8 cellular contexts compared by ENCODE assay signal in the genomic region with DNA sequence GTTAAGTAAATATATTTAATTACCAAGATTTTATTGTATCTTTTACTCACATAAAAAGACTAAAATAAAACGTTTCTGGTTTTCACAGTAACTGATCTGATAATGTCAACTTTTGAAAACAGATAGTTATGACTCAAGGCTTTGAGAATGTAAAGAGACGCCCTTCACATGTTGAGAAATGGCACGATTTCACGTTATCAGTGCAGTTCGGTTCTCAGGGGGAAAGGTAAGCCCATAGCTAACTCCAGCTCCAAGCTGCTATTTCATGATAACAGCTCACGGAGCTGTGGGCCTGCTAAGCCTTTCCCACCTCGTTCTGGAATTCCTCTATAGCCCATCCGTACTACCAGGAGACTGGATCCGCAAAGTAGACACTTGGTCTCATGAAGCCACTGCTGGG.
DNase-seq lines count a peak whose midpoint lies in the region; ATAC-seq, FAIRE-seq and TF ChIP-seq lines count a peak whose summit lies in the region.
"Not testable (repeated sequence)": the region's sequence is repeated elsewhere in the genome, so short reads cannot be mapped to it uniquely, and the experiment has no call there.

No MANE protein-coding gene starts in this region.

- not testable (repeated sequence) for H3K9me3 Mint-ChIP-seq in GM23338, WTC11, endodermal cell

- dilution Hi-C loops in keratinocyte (cut with MboI; ENCODE audit: extremely low pct_ligation_motif_present, low sequenced_read_pairs) = not testable (repeated sequence)

- not testable (repeated sequence) for H3F3A ChIP-seq in GM23338 (replicated peaks; ENCODE audit: low read depth)

- CTCF ChIA-PET in WTC11 (lab: Charles Lee) = not testable (repeated sequence)

- not testable (repeated sequence) for H3K4me3 Mint-ChIP-seq in GM23338, WTC11
- H3K4me3 Mint-ChIP-seq in endodermal cell = peak overlapping the region; percentile 13

- not testable (repeated sequence) for H3K36me3 Mint-ChIP-seq in GM23338 (ENCODE audit: low read depth); WTC11; endodermal cell (ENCODE audit: low read depth)

- not testable (repeated sequence) for H3K27me3 Mint-ChIP-seq in GM23338 (ENCODE audit: insufficient read depth, low read depth, poor library complexity); WTC11 (ENCODE audit: low read depth); endodermal cell (ENCODE audit: insufficient read depth)

- not testable (repeated sequence) for H2AFZ ChIP-seq in GM23338; keratinocyte (ENCODE audit: control insufficient read depth, low read length)

- H3K27ac ChIP-seq in GM23338 (ENCODE audit: low read depth); endodermal cell (ENCODE audit: low read depth, low read length); keratinocyte (ENCODE audit: control insufficient read depth, insufficient read depth, low read length): not testable (repeated sequence)

- not testable (repeated sequence) for H3K79me2 ChIP-seq in GM23338 (replicated peaks; ENCODE audit: insufficient read depth); keratinocyte (ENCODE audit: control insufficient read depth, insufficient read depth, low read length)

- not testable (repeated sequence) for H4K20me1 ChIP-seq in GM23338 (replicated peaks; ENCODE audit: insufficient read depth); keratinocyte (ENCODE audit: control insufficient read depth, extremely low read depth, insufficient read depth, low read length)

- not testable (repeated sequence) for TF ChIP-seq CTCF in GM23338 (conservative IDR thresholded peaks at IDR 0.05; ENCODE audit: low read depth in 2 of 2); WTC11 (IDR thresholded peaks at IDR 0.05); endodermal cell (conservative IDR thresholded peaks at IDR 0.05); keratinocyte (optimal IDR thresholded peaks at IDR 0.05 in 1 of 3, IDR thresholded peaks at IDR 0.05 in 1 of 3, conservative IDR thresholded peaks at IDR 0.05 in 1 of 3; ENCODE audit: extremely low read depth in 1 of 3, insufficient read depth in 2 of 3, low read length in 3 of 3)

- not testable (repeated sequence) for H3K9me1 ChIP-seq in keratinocyte (ENCODE audit: control insufficient read depth, extremely low read depth, insufficient read depth, low read length)

- not testable (repeated sequence) for H3K4me1 ChIP-seq in GM23338 (ENCODE audit: insufficient read depth); endodermal cell (ENCODE audit: control insufficient read depth, insufficient read depth, low read length); keratinocyte (ENCODE audit: control insufficient read depth, extremely low read depth, insufficient read depth, low read length)

- DNase-seq in A172 (ENCODE audit: low spot score) = peak; percentile 11
- DNase-seq in GM23338 (ENCODE audit: low spot score); WTC11 (ENCODE audit: low spot score); frontal cortex (ENCODE audit: low spot score in 2 of 2); keratinocyte (ENCODE audit: low read depth, low spot score): not testable (repeated sequence)
- DNase-seq in HUDEP-2 (lab: John Stamatoyannopoulos, UW; ENCODE audit: unreplicated experiment in 76 of 76) = peak in 57 of 76 experiments; percentile 1 to 74 (median 31)
- DNase-seq in OCI-M2 (lab: John Stamatoyannopoulos, UW; ENCODE audit: unreplicated experiment) = peak; percentile 12
- DNase-seq in endodermal cell = peak; percentile 48

- FAIRE-seq in frontal cortex (lab: Jason Lieb, UNC) = peak; percentile 3
- peak; percentile 36 for FAIRE-seq in keratinocyte (lab: Jason Lieb, UNC)

- not testable (repeated sequence) for H3K9me2 ChIP-seq in GM23338 (ENCODE audit: insufficient read depth)

- POLR2A ChIA-PET in WTC11 (lab: Charles Lee) = not testable (repeated sequence)

- H3K4me1 Mint-ChIP-seq in GM23338, WTC11: not testable (repeated sequence)
- peaks cover 19% of the 10 kb centered on the region for H3K4me1 Mint-ChIP-seq in endodermal cell

- H3K9ac ChIP-seq in endodermal cell (ENCODE audit: extremely low read depth, low read length, poor library complexity, severe bottlenecking); keratinocyte (ENCODE audit: control insufficient read depth, extremely low read depth, insufficient read depth, low read length): not testable (repeated sequence)

- not testable (repeated sequence) for H3K4me3 ChIP-seq in GM23338; endodermal cell (ENCODE audit: low read length); keratinocyte (ENCODE audit: control insufficient read depth in 2 of 3, extremely low read depth in 1 of 3, insufficient read depth in 2 of 3, low read depth in 1 of 3, low read length in 3 of 3)

- not testable (repeated sequence) for H3K4me2 ChIP-seq in GM23338; keratinocyte (ENCODE audit: control insufficient read depth, extremely low read depth, insufficient read depth, low read depth, low read length)

- WGBS in endodermal cell (ENCODE audit: insufficient coverage in 1 of 2, insufficient read length in 1 of 2), 2 experiments = 63 to 100% methylated on average over 3 to 8 of the region's 9 CpGs

- not testable (repeated sequence) for H3K27ac Mint-ChIP-seq in GM23338
- H3K27ac Mint-ChIP-seq in WTC11 (peak overlapping the region; percentile 86; the same call in 1 of the 2 replicates), endodermal cell (peak overlapping the region; percentile 52)

- not testable (repeated sequence) for H3K36me3 ChIP-seq in GM23338 (ENCODE audit: insufficient read depth); endodermal cell (ENCODE audit: control insufficient read depth, insufficient read depth, low read length); keratinocyte (ENCODE audit: control insufficient read depth in 2 of 2, extremely low read depth in 1 of 2, insufficient read depth in 2 of 2, low read length in 2 of 2)

- ATAC-seq in GM23338 = peak; percentile 38; the same call in 1 of the 3 replicates
- not testable (repeated sequence) for ATAC-seq in WTC11

- not testable (repeated sequence) for H3K27me3 ChIP-seq in GM23338 (ENCODE audit: insufficient read depth); endodermal cell (ENCODE audit: control insufficient read depth, insufficient read depth, low read length, poor library complexity, severe bottlenecking); keratinocyte (ENCODE audit: control insufficient read depth, extremely low read depth, insufficient read depth, low read length)

- H3K9me3 ChIP-seq in endodermal cell (ENCODE audit: control insufficient read depth, low read length); keratinocyte (ENCODE audit: control insufficient read depth, low read depth, low read length): not testable (repeated sequence)
